ENCODE assay signal across 11 cellular contexts in genomic region chr18:79857082-79857661, GRCh38. TPM values are rescaled to one million over a fixed set of nuclear protein-coding genes. Genes with fewer than 3 reads are reported as not detected.
DNase-seq lines count a peak whose midpoint lies in the region; ATAC-seq and TF ChIP-seq lines count a peak whose summit lies in the region.
"Had no signal": no experiment of that assay in that cellular context is flagged by ENCODE, and none has a peak within 500 bp of the region (broad histone marks: within the 10 kb centered on the region; RNA-seq: fewer than 3 reads in every experiment).

No MANE protein-coding gene starts in this region.

- no peak overlapping the region for H3K27ac ChIP-seq in OCI-LY7 (ENCODE audit: low read depth, low read length, poor library complexity, severe bottlenecking)
- H3K27ac ChIP-seq: pancreas had no signal

- no peaks in the 10 kb centered on the region for H3K4me1 ChIP-seq in OCI-LY7 (ENCODE audit: insufficient read depth, low read length, poor library complexity, severe bottlenecking)

- H3K4me1 Mint-ChIP-seq in glutamatergic neuron (ENCODE audit: low read depth, unreplicated experiment): peaks cover 14% of the 10 kb centered on the region
- H3K4me1 Mint-ChIP-seq: activated CD4-positive, alpha-beta memory T cell treated with anti-CD3 and anti-CD28 coated beads, Interleukin-2, amount 10 ng/mL, durations not matched to agents 7 days and 5 days had no signal

- POLR2A ChIA-PET in OCI-LY7 (lab: Charles Lee): interaction anchor here (0.9 to 1.0 kb wide), 2 partner anchors 52 to 130 kb away, joined by 3 read pairs; no protein-coding TSS in a partner anchor

- H3K36me3 Mint-ChIP-seq in glutamatergic neuron (ENCODE audit: unreplicated experiment): peaks cover 13% of the 10 kb centered on the region

- BruUV-seq in OCI-LY7 (replicated peaks; lab: Mats Ljungman, UMichigan): no TSS peak

- no peak for TF ChIP-seq CTCF in glutamatergic neuron (IDR thresholded peaks at IDR 0.05; ENCODE audit: partially characterized antibody, unreplicated experiment)
- no peak for TF ChIP-seq CTCF in OCI-LY7 (conservative IDR thresholded peaks at IDR 0.05; ENCODE audit: low read length)

- no peak overlapping the region for H2AFZ ChIP-seq in OCI-LY7 (ENCODE audit: low read length)

- H3K4me3 ChIP-seq in OCI-LY7 (ENCODE audit: low read depth, low read length, poor library complexity, severe bottlenecking): no peak overlapping the region
- H3K4me3 ChIP-seq: pancreas had no signal

- H3K4me2 ChIP-seq in OCI-LY7 (ENCODE audit: low read length): no peak overlapping the region

- peaks cover 13% of the 10 kb centered on the region for H3K27me3 Mint-ChIP-seq in glutamatergic neuron (ENCODE audit: unreplicated experiment)

- CTCF ChIA-PET in OCI-LY7 (lab: Charles Lee; ENCODE audit: unreplicated experiment): no interaction called here

- H3K27ac Mint-ChIP-seq in glutamatergic neuron (ENCODE audit: unreplicated experiment): peak overlapping the region; percentile 84
- H3K27ac Mint-ChIP-seq: activated CD4-positive, alpha-beta memory T cell treated with anti-CD3 and anti-CD28 coated beads, Interleukin-2, amount 10 ng/mL, durations not matched to agents 7 days and 5 days had no signal

- no peaks in the 10 kb centered on the region for H3K79me2 ChIP-seq in OCI-LY7 (ENCODE audit: insufficient read depth, low read depth, low read length)

- intact Hi-C loops in OCI-LY7 (cut with micrococcal nuclease; ENCODE audit: unreplicated experiment): no loop called here

- no peak overlapping the region for H3K4me3 Mint-ChIP-seq in glutamatergic neuron (ENCODE audit: unreplicated experiment)
- H3K4me3 Mint-ChIP-seq: activated CD4-positive, alpha-beta memory T cell treated with anti-CD3 and anti-CD28 coated beads, Interleukin-2, amount 10 ng/mL, durations not matched to agents 7 days and 5 days had no signal

- ATAC-seq in SK-N-SH treated with all-trans-retinoic acid at 6 μM for 48 hours (peak; percentile 29; the same call in 2 of the 3 replicates), HG02884 (IDR thresholded peaks at IDR 0.05; ENCODE audit: unreplicated experiment) (no peak)

- H3K9me3 Mint-ChIP-seq in glutamatergic neuron (ENCODE audit: unreplicated experiment): peaks cover 17% of the 10 kb centered on the region
- H3K9me3 Mint-ChIP-seq: activated CD4-positive, alpha-beta memory T cell treated with anti-CD3 and anti-CD28 coated beads, Interleukin-2, amount 10 ng/mL, durations not matched to agents 7 days and 5 days had no signal

- H4K20me1 ChIP-seq in OCI-LY7 (ENCODE audit: insufficient read depth, low read length): no peaks in the 10 kb centered on the region

- no peaks in the 10 kb centered on the region for H3K9me2 ChIP-seq in OCI-LY7 (ENCODE audit: insufficient read depth, low read length)

- H3K36me3 ChIP-seq in OCI-LY7 (ENCODE audit: insufficient read depth, low read length): no peaks in the 10 kb centered on the region
- H3K36me3 ChIP-seq: pancreas had no signal

- DNase-seq in NCI-H82 (lab: John Stamatoyannopoulos, UW) (peak; percentile 56), NCI-H82 treated with DMSO at 0.1 percent for 48 hours (lab: John Stamatoyannopoulos, UW; ENCODE audit: unreplicated experiment) (no peak), glutamatergic neuron (no peak), stromal cell of bone marrow (ENCODE audit: low read depth) (peak; percentile 54), glomerular visceral epithelial cell (ENCODE audit: extremely low spot score) (no peak), OCI-LY7 (ENCODE audit: low spot score) (no peak)
- DNase-seq: activated CD4-positive, alpha-beta memory T cell treated with anti-CD3 and anti-CD28 coated beads, Interleukin-2, amount 10 ng/mL, durations not matched to agents 7 days and 5 days; NCI-H1930 had no signal

- no peaks in the 10 kb centered on the region for H3K9me3 ChIP-seq in OCI-LY7 (ENCODE audit: low read length)
- H3K9me3 ChIP-seq: pancreas had no signal

TF ChIP-seq in SK-N-SH treated with all-trans-retinoic acid at 6 μM for 48 hours, 23 proteins besides CTCF, POLR2A, EP300 and RAD21:
- TF ChIP-seq ZNF70 (CRISPR knock-in tag; IDR thresholded peaks at IDR 0.05): no peak
- no peak for TF ChIP-seq ZNF8 (CRISPR knock-in tag; IDR thresholded peaks at IDR 0.05)
- TF ChIP-seq POU6F1 (CRISPR knock-in tag; IDR thresholded peaks at IDR 0.05; ENCODE audit: borderline replicate concordance, low read depth): no peak
- no peak for TF ChIP-seq ZFP30 (CRISPR knock-in tag; IDR thresholded peaks at IDR 0.05)
- no peak for TF ChIP-seq PPARA (CRISPR knock-in tag; IDR thresholded peaks at IDR 0.05; ENCODE audit: borderline replicate concordance)
- no peak for TF ChIP-seq CSDC2 (CRISPR knock-in tag; IDR thresholded peaks at IDR 0.05)
- TF ChIP-seq TOX (CRISPR knock-in tag; IDR thresholded peaks at IDR 0.05; ENCODE audit: borderline replicate concordance): no peak

RNA-seq across cellular contexts. Expression of gene KCNG2, which starts 59.4 kb away (rescaled TPM):
- total RNA-seq in glutamatergic neuron (ENCODE audit: unreplicated experiment) (1.6 TPM), OCI-LY7 (2022) (not detected in 2 replicates)
- total RNA-seq in OCI-LY7 (2014; rRNA removed; shearing (Covaris generic)): not detected in 2 replicates
- total RNA-seq: activated CD4-positive, alpha-beta memory T cell treated with anti-CD3 and anti-CD28 coated beads, Interleukin-2, amount 10 ng/mL, durations not matched to agents 7 days and 5 days had no signal

Comparison
In these comparisons a context has a peak if more than half of its experiments do, and no peak if none do; other contexts are left out.
1. DNase-seq: peak in NCI-H82 (single experiment) and stromal cell of bone marrow (single experiment); none in NCI-H82 treated with DMSO at 0.1 percent for 48 hours (single experiment), glutamatergic neuron (single experiment), glomerular visceral epithelial cell (single experiment) and OCI-LY7 (single experiment).